ENCODE assay signal across 2 cellular contexts in genomic region chr3:191314109-191314728, GRCh38.
TF ChIP-seq lines count a peak whose summit lies in the region.

No MANE protein-coding gene starts in this region.

TF ChIP-seq in endothelial cell of umbilical vein, 7 proteins besides CTCF, POLR2A, EP300 and RAD21 (continued from another document):
- no peak for TF ChIP-seq MYC (IDR thresholded peaks at IDR 0.05; ENCODE audit: low read depth, low read length)
- no peak for TF ChIP-seq FOS (IDR thresholded peaks at IDR 0.05; ENCODE audit: borderline replicate concordance, insufficient read depth, low read length)
- TF ChIP-seq GATA2 (IDR thresholded peaks at IDR 0.05; ENCODE audit: insufficient read depth, insufficient read length, low read depth, low read length): no peak
TF ChIP-seq in endothelial cell of umbilical vein: peak in this region for 0.

TF ChIP-seq in liver, 16 proteins besides CTCF, POLR2A, EP300 and RAD21 (continued from another document):
- no peak for TF ChIP-seq EGR1 (IDR thresholded peaks at IDR 0.05; ENCODE audit: low read depth in 2 of 2)
- TF ChIP-seq ZBTB33 (IDR thresholded peaks at IDR 0.05): peak; percentile 46
- no peak for TF ChIP-seq FOXA2 (IDR thresholded peaks at IDR 0.05)
- TF ChIP-seq HNF4A (conservative IDR thresholded peaks at IDR 0.05): peak; percentile 88 to 89
- TF ChIP-seq ATF3 (IDR thresholded peaks at IDR 0.05): no peak
- TF ChIP-seq, protein P1, sequence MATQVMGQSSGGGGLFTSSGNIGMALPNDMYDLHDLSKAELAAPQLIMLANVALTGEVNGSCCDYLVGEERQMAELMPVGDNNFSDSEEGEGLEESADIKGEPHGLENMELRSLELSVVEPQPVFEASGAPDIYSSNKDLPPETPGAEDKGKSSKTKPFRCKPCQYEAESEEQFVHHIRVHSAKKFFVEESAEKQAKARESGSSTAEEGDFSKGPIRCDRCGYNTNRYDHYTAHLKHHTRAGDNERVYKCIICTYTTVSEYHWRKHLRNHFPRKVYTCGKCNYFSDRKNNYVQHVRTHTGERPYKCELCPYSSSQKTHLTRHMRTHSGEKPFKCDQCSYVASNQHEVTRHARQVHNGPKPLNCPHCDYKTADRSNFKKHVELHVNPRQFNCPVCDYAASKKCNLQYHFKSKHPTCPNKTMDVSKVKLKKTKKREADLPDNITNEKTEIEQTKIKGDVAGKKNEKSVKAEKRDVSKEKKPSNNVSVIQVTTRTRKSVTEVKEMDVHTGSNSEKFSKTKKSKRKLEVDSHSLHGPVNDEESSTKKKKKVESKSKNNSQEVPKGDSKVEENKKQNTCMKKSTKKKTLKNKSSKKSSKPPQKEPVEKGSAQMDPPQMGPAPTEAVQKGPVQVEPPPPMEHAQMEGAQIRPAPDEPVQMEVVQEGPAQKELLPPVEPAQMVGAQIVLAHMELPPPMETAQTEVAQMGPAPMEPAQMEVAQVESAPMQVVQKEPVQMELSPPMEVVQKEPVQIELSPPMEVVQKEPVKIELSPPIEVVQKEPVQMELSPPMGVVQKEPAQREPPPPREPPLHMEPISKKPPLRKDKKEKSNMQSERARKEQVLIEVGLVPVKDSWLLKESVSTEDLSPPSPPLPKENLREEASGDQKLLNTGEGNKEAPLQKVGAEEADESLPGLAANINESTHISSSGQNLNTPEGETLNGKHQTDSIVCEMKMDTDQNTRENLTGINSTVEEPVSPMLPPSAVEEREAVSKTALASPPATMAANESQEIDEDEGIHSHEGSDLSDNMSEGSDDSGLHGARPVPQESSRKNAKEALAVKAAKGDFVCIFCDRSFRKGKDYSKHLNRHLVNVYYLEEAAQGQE (IDR thresholded peaks at IDR 0.05): peak; percentile 44
